Comparison of ENCODE assay signal across 8 cellular contexts in the genomic region with DNA sequence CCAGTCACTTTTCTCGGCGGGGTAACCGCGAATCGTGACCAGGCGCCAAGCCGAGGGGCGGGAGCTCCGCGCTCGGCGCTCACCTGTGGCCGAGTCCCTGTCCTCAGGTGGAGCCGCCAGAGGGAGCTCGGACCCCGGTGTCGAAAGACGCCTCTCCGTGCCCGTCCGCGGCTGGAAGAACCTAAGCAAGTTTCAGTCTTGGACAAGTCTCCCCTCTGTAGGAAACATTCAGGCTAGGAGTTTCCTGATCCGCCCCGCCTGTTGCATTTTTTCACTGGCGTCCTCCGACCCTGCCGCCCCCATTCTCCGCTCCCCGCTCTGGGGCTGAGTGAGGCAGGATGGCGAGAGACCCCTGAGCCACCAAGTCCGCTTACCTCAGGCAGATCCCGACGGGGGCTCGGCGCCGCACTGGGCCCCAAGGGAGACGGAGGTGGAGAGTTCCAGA. TPM values are rescaled to one million over a fixed set of nuclear protein-coding genes. Genes with fewer than 3 reads are reported as not detected.
DNase-seq lines count a peak whose midpoint lies in the region; ATAC-seq and TF ChIP-seq lines count a peak whose summit lies in the region.

No MANE protein-coding gene starts in this region.

- CTCF ChIA-PET in activated CD4-positive, alpha-beta T cell treated with anti-CD3 and anti-CD28 coated beads, Interleukin-2, amount 10 ng/mL, durations not matched to agents 7 days and 5 days (lab: Charles Lee) = interaction anchor here (0.5 to 1.8 kb wide), 4 partner anchors 12 to 637 kb away, joined by 3 to 4 read pairs (median 3); no protein-coding TSS in a partner anchor

- DNase-seq in SIG-M5 treated with dmso at 0.1 percent for 504 hours (lab: John Stamatoyannopoulos, UW; ENCODE audit: unreplicated experiment) = peak; percentile 16
- DNase-seq in SIG-M5 (lab: John Stamatoyannopoulos, UW) = no peak
- DNase-seq in NCI-H2171 (lab: John Stamatoyannopoulos, UW) = peak; percentile 75
- peak; percentile 51 for DNase-seq in activated CD4-positive, alpha-beta T cell treated with anti-CD3 and anti-CD28 coated beads, Interleukin-2, amount 10 ng/mL, durations not matched to agents 7 days and 5 days
- DNase-seq in coronary artery (ENCODE audit: low spot score) = peak; percentile 90
- DNase-seq in stimulated activated CD4-positive, alpha-beta T cell treated with anti-CD3 and anti-CD28 coated beads, Interleukin-1b, Interleukin-23, amount 100 ng/mL, for 24 hours (ENCODE audit: low read depth in 4 of 4, low spot score in 1 of 4) = peak; percentile 4 to 43 (median 7)

- no peak overlapping the region for H3K27ac Mint-ChIP-seq in activated CD4-positive, alpha-beta T cell treated with anti-CD3 and anti-CD28 coated beads, Interleukin-2, amount 10 ng/mL, durations not matched to agents 7 days and 5 days

- ATAC-seq in HG03045 (IDR thresholded peaks at IDR 0.05; ENCODE audit: unreplicated experiment) = peak; percentile 37

- peak overlapping the region; percentile 93 for H3K4me3 ChIP-seq in coronary artery

- peaks cover 48% of the 10 kb centered on the region for H3K27me3 Mint-ChIP-seq in activated CD4-positive, alpha-beta T cell treated with anti-CD3 and anti-CD28 coated beads, Interleukin-2, amount 10 ng/mL, durations not matched to agents 7 days and 5 days

- H3K4me3 Mint-ChIP-seq in activated CD4-positive, alpha-beta T cell treated with anti-CD3 and anti-CD28 coated beads, Interleukin-2, amount 10 ng/mL, durations not matched to agents 7 days and 5 days = peak overlapping the region; percentile 74

- H3K36me3 Mint-ChIP-seq in activated CD4-positive, alpha-beta T cell treated with anti-CD3 and anti-CD28 coated beads, Interleukin-2, amount 10 ng/mL, durations not matched to agents 7 days and 5 days (ENCODE audit: low read depth) = no peaks in the 10 kb centered on the region

- POLR2A ChIA-PET in activated CD4-positive, alpha-beta T cell treated with anti-CD3 and anti-CD28 coated beads, Interleukin-2, amount 10 ng/mL, durations not matched to agents 7 days and 5 days (lab: Charles Lee) = no interaction called here

- H3K27me3 ChIP-seq in layer of hippocampus (ENCODE audit: control insufficient read depth, insufficient read depth, low read length) = no peaks in the 10 kb centered on the region

- H3K27ac ChIP-seq in coronary artery = peak overlapping the region; percentile 93 to 94
- peak overlapping the region; percentile 88 for H3K27ac ChIP-seq in layer of hippocampus (ENCODE audit: low read depth, low read length)

- H3K9me3 Mint-ChIP-seq in activated CD4-positive, alpha-beta T cell treated with anti-CD3 and anti-CD28 coated beads, Interleukin-2, amount 10 ng/mL, durations not matched to agents 7 days and 5 days = no peaks in the 10 kb centered on the region

- peaks cover 15% of the 10 kb centered on the region for H3K4me1 Mint-ChIP-seq in activated CD4-positive, alpha-beta T cell treated with anti-CD3 and anti-CD28 coated beads, Interleukin-2, amount 10 ng/mL, durations not matched to agents 7 days and 5 days

- peak; percentile 69 for TF ChIP-seq CTCF in coronary artery (IDR thresholded peaks at IDR 0.05)

RNA-seq across cellular contexts. Expression of a gene that starts 0.5 kb away (rescaled TPM):
- total RNA-seq in activated CD4-positive, alpha-beta T cell treated with anti-CD3 and anti-CD28 coated beads, Interleukin-2, amount 10 ng/mL, durations not matched to agents 7 days and 5 days = under 1 TPM; 0.10 TPM
